In genomic region chr1:155003227-155003765, GRCh38 we compare ENCODE assay signal across 1 cellular context.
TF ChIP-seq lines count a peak whose summit lies in the region.

No MANE protein-coding gene starts in this region.

TF ChIP-seq in WTC11, 78 proteins besides CTCF, POLR2A, EP300 and RAD21 (continued from another document):
- no peak for TF ChIP-seq USF2 (CRISPR knock-in tag; IDR thresholded peaks at IDR 0.05)
